In genomic region chr14:34873591-34874385, GRCh38 we compare ENCODE assay signal across 8 cellular contexts. TPM values are rescaled to one million over a fixed set of nuclear protein-coding genes. Genes with fewer than 3 reads are reported as not detected.
DNase-seq lines count a peak whose midpoint lies in the region; ATAC-seq and TF ChIP-seq lines count a peak whose summit lies in the region.

No MANE protein-coding gene starts in this region.

- peak overlapping the region; percentile 99 for H3K4me3 ChIP-seq in OCI-LY1 (ENCODE audit: low read depth, low read length, poor library complexity, severe bottlenecking)
- H3K4me3 ChIP-seq in epithelial cell of esophagus (ENCODE audit: low read length), result peak overlapping the region; percentile 68

- peaks cover 26% of the 10 kb centered on the region; the same call in 1 of the 2 replicates for H3K36me3 ChIP-seq in OCI-LY1 (ENCODE audit: insufficient read depth, low read length)

- peak overlapping the region; percentile 75 for H3K4me2 ChIP-seq in OCI-LY1 (ENCODE audit: low read length)

- ATAC-seq in GM19397 (IDR thresholded peaks at IDR 0.05; ENCODE audit: unreplicated experiment) (peak; percentile 61), HG03521 (IDR thresholded peaks at IDR 0.05; ENCODE audit: unreplicated experiment) (peak; percentile 54)

- no peaks in the 10 kb centered on the region for H3F3A ChIP-seq in OCI-LY1 (ENCODE audit: insufficient read depth, low read length)

- H3K9ac ChIP-seq in OCI-LY1 (ENCODE audit: low read length), result peak overlapping the region; percentile 87

- H3K9me2 ChIP-seq in OCI-LY1 (ENCODE audit: low read depth, low read length), result no peaks in the 10 kb centered on the region

- no peak for TF ChIP-seq CTCF in OCI-LY1 (IDR thresholded peaks at IDR 0.05; ENCODE audit: low read length)
- TF ChIP-seq CTCF in epithelial cell of esophagus (IDR thresholded peaks at IDR 0.05; ENCODE audit: insufficient read depth, low read depth, low read length, missing control alignments), result no peak

- H4K20me1 ChIP-seq in OCI-LY1 (ENCODE audit: insufficient read depth, low read length), result no peaks in the 10 kb centered on the region

- H3K4me1 ChIP-seq in OCI-LY1 (ENCODE audit: insufficient read depth, low read length, severe bottlenecking), result peaks cover 23% of the 10 kb centered on the region

- DNase-seq in COLO668 (lab: John Stamatoyannopoulos, UW; ENCODE audit: unreplicated experiment), result peak; percentile 84
- DNase-seq in activated T-cell treated with anti-CD3 and anti-CD28 coated beads for 24 hours (ENCODE audit: low read depth), result peak; percentile 79
- peak; percentile 85 for DNase-seq in epithelial cell of esophagus (ENCODE audit: low read depth)
- DNase-seq in mucosa of gallbladder (ENCODE audit: low spot score), result peak; percentile 75
- peak; percentile 51 to 55 for DNase-seq in stimulated activated CD8-positive, alpha-beta memory T cell treated with anti-CD3 and anti-CD28 coated beads, Interleukin-7, amount 100 ng/mL, for 1 hour (ENCODE audit: low read depth in 2 of 2)

- H3K9me3 ChIP-seq in OCI-LY1 (ENCODE audit: low read length), result no peaks in the 10 kb centered on the region

- peaks cover 50% of the 10 kb centered on the region for H3K79me2 ChIP-seq in OCI-LY1 (ENCODE audit: insufficient read depth, low read length)

- 0 out of 2 replicates have a peak overlapping the region, but pooled peaks have one; percentile 54 for H2AFZ ChIP-seq in OCI-LY1 (ENCODE audit: low read length)

- H3K27ac ChIP-seq in OCI-LY1 (ENCODE audit: low read depth, low read length, poor library complexity, severe bottlenecking), result peak overlapping the region; percentile 79

- H3K27me3 ChIP-seq in OCI-LY1 (ENCODE audit: insufficient read depth, low read length), result no peaks in the 10 kb centered on the region

RNA-seq across cellular contexts. Expression of gene BAZ1A, which starts 1.4 kb away (rescaled TPM):
- 22.0 TPM for total RNA-seq in mucosa of gallbladder

Comparison
In these comparisons a context has a peak if more than half of its experiments do, and no peak if none do; other contexts are left out.
1. Peak in every context shown above with its lines: DNase-seq, ATAC-seq, H3K4me3 ChIP-seq and H3K27ac ChIP-seq.